18 cellular contexts compared by ENCODE assay signal in genomic region chr19:53301341-53301740, GRCh38. TPM values are rescaled to one million over a fixed set of nuclear protein-coding genes. Genes with fewer than 3 reads are reported as not detected.
"Had no signal": no experiment of that assay in that cellular context is flagged by ENCODE, and none has a peak within 500 bp of the region (broad histone marks: within the 10 kb centered on the region; RNA-seq: fewer than 3 reads in every experiment).

No MANE protein-coding gene starts in this region.

RNA-seq across cellular contexts. Expression of gene VN1R4, which starts 33.8 kb away (rescaled TPM):
- total RNA-seq: colonic mucosa; esophagus squamous epithelium; heart right ventricle; left colon; left ventricle myocardium superior; lower lobe of right lung; mesenteric fat pad; myocyte; naive thymus-derived CD8-positive, alpha-beta T cell; occipital lobe; ovary; psoas muscle; renal cortical epithelial cell; right cardiac atrium; sigmoid colon; skeletal muscle tissue; urinary bladder had no signal
- polyA plus RNA-seq: heart right ventricle; immature natural killer cell; naive thymus-derived CD8-positive, alpha-beta T cell; ovary; psoas muscle; right cardiac atrium; sigmoid colon; urinary bladder had no signal

RNA-seq across cellular contexts. Expression of gene VN1R2, which starts 43.2 kb away (rescaled TPM):
- total RNA-seq: colonic mucosa, esophagus squamous epithelium, heart right ventricle, left colon, left ventricle myocardium superior, lower lobe of right lung, mesenteric fat pad, myocyte, psoas muscle, renal cortical epithelial cell, right cardiac atrium, sigmoid colon, skeletal muscle tissue, urinary bladder had no signal
- polyA plus RNA-seq: heart right ventricle; immature natural killer cell; naive thymus-derived CD8-positive, alpha-beta T cell; ovary; psoas muscle; right cardiac atrium; sigmoid colon; urinary bladder had no signal
